Comparison of ENCODE assay signal across 17 cellular contexts in genomic region chr3:46988616-46989015, GRCh38. TPM values are rescaled to one million over a fixed set of nuclear protein-coding genes. Genes with fewer than 3 reads are reported as not detected.
A peak's percentile ranks its signal among the peaks of the same experiment; 100 is the strongest.
DNase-seq lines count a peak whose midpoint lies in the region; ATAC-seq, FAIRE-seq and TF ChIP-seq lines count a peak whose summit lies in the region.
"Had no signal": no experiment of that assay in that cellular context is flagged by ENCODE, and none has a peak within 500 bp of the region (broad histone marks: within the 10 kb centered on the region; RNA-seq: fewer than 3 reads in every experiment).

No MANE protein-coding gene starts in this region.

- peaks cover 62% of the 10 kb centered on the region for H3K4me1 ChIP-seq in GM12878 (ENCODE audit: control insufficient read depth, insufficient read depth, low read length)

- H3K36me3 Mint-ChIP-seq in T-helper 2 cell treated with Interferon-gamma antibody and Interleukin-4, amounts not matched to agents 5 μg/mL and 100 μg/mL, for 36 hours (ENCODE audit: low read depth), result peaks cover 49% of the 10 kb centered on the region

- H3K9ac ChIP-seq in GM12878 (ENCODE audit: control insufficient read depth, insufficient read depth, low read length), result no peak overlapping the region; the same call in 1 of the 2 replicates

- H3K4me3 ChIP-seq in GM12878 (peak overlapping the region; percentile 57), skin epidermis (peak overlapping the region in 1 of 7 experiments; percentile 26)
- H3K4me3 ChIP-seq: sigmoid colon had no signal

- 58% methylated on average over 4 of the region's 4 CpGs for WGBS in GM12878 (ENCODE audit: insufficient coverage, insufficient replicate concordance, low lambda C conversion rate, missing lambda C conversion rate)

- H3K4me3 Mint-ChIP-seq in T-helper 2 cell treated with Interferon-gamma antibody and Interleukin-4, amounts not matched to agents 5 μg/mL and 100 μg/mL, for 36 hours, result peak overlapping the region; percentile 89

- peaks cover 66% of the 10 kb centered on the region for H3K4me1 Mint-ChIP-seq in T-helper 2 cell treated with Interferon-gamma antibody and Interleukin-4, amounts not matched to agents 5 μg/mL and 100 μg/mL, for 36 hours (ENCODE audit: low read depth)

- H3K27ac ChIP-seq in GM12878 (ENCODE audit: control insufficient read depth, insufficient read depth) (peak overlapping the region; percentile 98), skin epidermis (peak overlapping the region in 17 of 21 experiments; percentile 38 to 94 (median 75))

- peak overlapping the region; percentile 91 for H3K27ac Mint-ChIP-seq in T-helper 2 cell treated with Interferon-gamma antibody and Interleukin-4, amounts not matched to agents 5 μg/mL and 100 μg/mL, for 36 hours

- no TSS peak for BruUV-seq in GM12878 (replicated peaks; lab: Mats Ljungman, UMichigan)

- no peak overlapping the region for H2AFZ ChIP-seq in GM12878 (ENCODE audit: control insufficient read depth, low read depth, low read length)

- FAIRE-seq in GM12878 (lab: Jason Lieb, UNC), result no peak

- TF ChIP-seq CTCF in GM12878 (IDR thresholded peaks at IDR 0.05 in 2 of 3, conservative IDR thresholded peaks at IDR 0.05 in 1 of 3; ENCODE audit: control insufficient read depth in 2 of 3, extremely low read depth in 1 of 3, insufficient read depth in 1 of 3, low read depth in 3 of 3, low read length in 3 of 3), result no peak

- H4K20me1 ChIP-seq in GM12878 (ENCODE audit: control insufficient read depth, insufficient read depth), result no peaks in the 10 kb centered on the region

- H3K9me3 Mint-ChIP-seq in T-helper 2 cell treated with Interferon-gamma antibody and Interleukin-4, amounts not matched to agents 5 μg/mL and 100 μg/mL, for 36 hours, result no peaks in the 10 kb centered on the region

- TF ChIP-seq RAD21 in GM12878 (IDR thresholded peaks at IDR 0.05; ENCODE audit: insufficient read depth, low read depth, low read length), result no peak

- no peak for TF ChIP-seq POLR2A in GM12878 (IDR thresholded peaks at IDR 0.05; ENCODE audit: low read depth, low read length)

- peak overlapping the region; percentile 99 for H3K4me2 ChIP-seq in GM12878 (ENCODE audit: control insufficient read depth, insufficient read depth)

- RAD21 ChIA-PET in GM12878 (lab: Charles Lee; ENCODE audit: unreplicated experiment), result interaction anchor here (1.4 kb wide), 2 partner anchors 30 to 36 kb away, joined by 3 to 4 read pairs; no protein-coding TSS in a partner anchor

- CTCF ChIA-PET in GM12878 (lab: Yijun Ruan, JAX), result no interaction called here

- H3K27me3 ChIP-seq in GM12878 (replicated peaks in 1 of 2; ENCODE audit: control insufficient read depth in 2 of 2, insufficient read depth in 2 of 2, low read length in 1 of 2), result no peaks in the 10 kb centered on the region
- H3K27me3 ChIP-seq: left lung, sigmoid colon, suprapubic skin had no signal

- intact Hi-C loops in GM12878 (cut with micrococcal nuclease; ENCODE audit: unreplicated experiment), result no loop called here

- POLR2A ChIA-PET in GM12878 (lab: Charles Lee), result interaction anchor here (0.5 kb wide), 1 partner anchor 1160 kb away, joined by 7 read pairs; no protein-coding TSS in a partner anchor

- ATAC-seq in GM12878 (no peak), GM21447 (IDR thresholded peaks at IDR 0.05; ENCODE audit: unreplicated experiment) (no peak), GM21367 (IDR thresholded peaks at IDR 0.05; ENCODE audit: unreplicated experiment) (no peak)

- no peak for TF ChIP-seq EP300 in GM12878 (IDR thresholded peaks at IDR 0.05; ENCODE audit: borderline replicate concordance in 1 of 2, control insufficient read depth in 1 of 2, low read depth in 2 of 2, low read length in 2 of 2)

- H3K27me3 Mint-ChIP-seq in T-helper 2 cell treated with Interferon-gamma antibody and Interleukin-4, amounts not matched to agents 5 μg/mL and 100 μg/mL, for 36 hours (ENCODE audit: low read depth), result no peaks in the 10 kb centered on the region

- peaks cover 8 to 11% of the 10 kb centered on the region in 2 experiments; a peak in 3 of 4 replicates for H3K36me3 ChIP-seq in GM12878 (ENCODE audit: control insufficient read depth in 2 of 2, insufficient read depth in 2 of 2, low read length in 1 of 2)
- H3K36me3 ChIP-seq: sigmoid colon had no signal

- H3K9me3 ChIP-seq in GM12878 (replicated peaks; ENCODE audit: control insufficient read depth, insufficient read depth, low read length), result no peaks in the 10 kb centered on the region
- H3K9me3 ChIP-seq: Caco-2, left lung, sigmoid colon, suprapubic skin had no signal

- in situ Hi-C loops in GM12878 (cut with MboI), result no loop called here

- DNase-seq in T-helper 2 cell treated with Interferon-gamma antibody and Interleukin-4, amounts not matched to agents 5 μg/mL and 100 μg/mL, for 36 hours (ENCODE audit: low spot score), result no peak
- DNase-seq in T-helper 2 cell (no peak), NCI-H146 (lab: John Stamatoyannopoulos, UW) (peak; percentile 45), GM12878 (ENCODE audit: low read depth, low spot score) (no peak), NCI-H1105 (lab: John Stamatoyannopoulos, UW) (no peak)
- DNase-seq: 8988T, amygdala, Caco-2, hippocampal formation, NCI-H1417 treated with DMSO at 0.1 percent for 48 hours, NCI-H526, sigmoid colon had no signal

- H3K79me2 ChIP-seq in GM12878 (ENCODE audit: control insufficient read depth, insufficient read depth, low read length), result peaks cover 46% of the 10 kb centered on the region

- SMC1A ChIA-PET in GM12878 (lab: Charles Lee; ENCODE audit: uncharacterized antibody, unreplicated experiment), result interaction anchor here (1.1 kb wide), 1 partner anchor 35 kb away, joined by 3 read pairs; no protein-coding TSS in a partner anchor

TF ChIP-seq in GM12878, 131 proteins besides CTCF, POLR2A, EP300 and RAD21:
- no peak for TF ChIP-seq KLF5 (IDR thresholded peaks at IDR 0.05; ENCODE audit: partially characterized antibody)

RNA-seq across cellular contexts. Expression of gene NBEAL2, which starts 9.2 kb away (rescaled TPM):
- 152 and 168 TPM in 2 replicates for total RNA-seq in GM12878 (2013; cell fraction: nucleolus; rRNA removed)
- total RNA-seq in GM12878 (2014; rRNA removed) (47.2 and 52.0 TPM in 2 replicates), GM12878 (2014; rRNA removed; fragmentation: Illumina TruSeq; extraction: Trizol) (19.7 and 21.8 TPM in 2 replicates), GM12878 (2021) (106 and 127 TPM in 2 replicates)
- polyA plus RNA-seq in GM12878 (2011; ENCODE audit: low read depth), result 27.1 TPM
- polyA plus RNA-seq in GM12878 (2011; rRNA removed) (17.1 and 29.0 TPM in 2 replicates), GM12878 (2014; fragmentation: Illumina TruSeq; extraction: Trizol) (16.4 and 41.4 TPM in 2 replicates), GM12878 (2014; fragmentation: Nextera tagmentation; extraction: Ambion mirVana) (under 1 TPM; 0.07 to 0.18 TPM), GM12878 (2014; rRNA removed) (96.3 and 110 TPM in 2 replicates), GM12878 (2016; fragmentation: Nextera tagmentation; extraction: Ambion mirVana) (10 to 100 TPM; 22.5 to 29.7 TPM)
- polyA plus RNA-seq in GM12878 (2011; cell fraction: cytosol; rRNA removed), result 39.5 and 52.6 TPM in 2 replicates
- 940 and 1,024 TPM in 2 replicates for polyA plus RNA-seq in GM12878 (2011; cell fraction: nucleus; rRNA removed)
- polyA plus RNA-seq in GM12878 (2012), result 62.9 and 78.4 TPM in 2 replicates
- polyA minus RNA-seq in GM12878 (2011; rRNA and poly(A)+ RNA removed), result 21.7 and 46.1 TPM in 2 replicates
- polyA minus RNA-seq in GM12878 (2011; cell fraction: cytosol; rRNA and poly(A)+ RNA removed), result 21.8 and 25.3 TPM in 2 replicates
- polyA minus RNA-seq in GM12878 (2011; cell fraction: nucleus; rRNA and poly(A)+ RNA removed), result 95.1 and 139 TPM in 2 replicates

RNA-seq across cellular contexts. Expression of gene CCDC12, which starts 12.1 kb away (rescaled TPM):
- 111 and 121 TPM in 2 replicates for total RNA-seq in GM12878 (2013; cell fraction: nucleolus; rRNA removed)
- 46.9 and 53.0 TPM in 2 replicates for total RNA-seq in GM12878 (2014; rRNA removed)
- total RNA-seq in GM12878 (2014; rRNA removed; fragmentation: Illumina TruSeq; extraction: Trizol), result 67.3 and 72.4 TPM in 2 replicates
- total RNA-seq in GM12878 (2021), result 65.8 and 65.9 TPM in 2 replicates
- polyA plus RNA-seq in GM12878 (2011; ENCODE audit: low read depth), result 29.4 TPM
- 31.2 and 45.6 TPM in 2 replicates for polyA plus RNA-seq in GM12878 (2011; rRNA removed)
- 52.2 and 68.0 TPM in 2 replicates for polyA plus RNA-seq in GM12878 (2011; cell fraction: cytosol; rRNA removed)
- polyA plus RNA-seq in GM12878 (2011; cell fraction: nucleus; rRNA removed), result 63.4 and 85.5 TPM in 2 replicates
- polyA plus RNA-seq in GM12878 (2012), result 47.7 and 72.7 TPM in 2 replicates
- 11.2 and 63.3 TPM in 2 replicates for polyA plus RNA-seq in GM12878 (2014; fragmentation: Illumina TruSeq; extraction: Trizol)
- 10 to 100 TPM in 1 of 2 experiments, 1 to 10 TPM in 1; 9.2 to 22.5 TPM for polyA plus RNA-seq in GM12878 (2014; fragmentation: Nextera tagmentation; extraction: Ambion mirVana)
- 59.3 and 67.6 TPM in 2 replicates for polyA plus RNA-seq in GM12878 (2014; rRNA removed)
- 10 to 100 TPM; 83.1 to 91.4 TPM for polyA plus RNA-seq in GM12878 (2016; fragmentation: Nextera tagmentation; extraction: Ambion mirVana)
- 69.5 and 77.8 TPM in 2 replicates for polyA minus RNA-seq in GM12878 (2011; rRNA and poly(A)+ RNA removed)
- polyA minus RNA-seq in GM12878 (2011; cell fraction: cytosol; rRNA and poly(A)+ RNA removed), result 15.6 and 18.2 TPM in 2 replicates
- 64.3 and 144 TPM in 2 replicates for polyA minus RNA-seq in GM12878 (2011; cell fraction: nucleus; rRNA and poly(A)+ RNA removed)
